In genomic region chr14:26841920-26842741, GRCh38 we compare ENCODE assay signal across 8 cellular contexts.
A peak's percentile ranks its signal among the peaks of the same experiment; 100 is the strongest.
DNase-seq lines count a peak whose midpoint lies in the region; ATAC-seq and TF ChIP-seq lines count a peak whose summit lies in the region.

No MANE protein-coding gene starts in this region.

- ATAC-seq in GM18505 (IDR thresholded peaks at IDR 0.05; ENCODE audit: unreplicated experiment): no peak
- ATAC-seq in stimulated activated naive CD8-positive, alpha-beta T cell treated with anti-CD3 and anti-CD28 coated beads, Interleukin-15, Interleukin-2, amounts not matched to agents 100 U/mL and 50 U/mL, for 24 hours: no peak
- no peak for ATAC-seq in HG03439 (IDR thresholded peaks at IDR 0.05; ENCODE audit: unreplicated experiment)

- TF ChIP-seq POLR2A in GM18505 (IDR thresholded peaks at IDR 0.05; ENCODE audit: borderline replicate concordance, extremely low read depth, insufficient read depth, insufficient read length): no peak

- H3K4me3 ChIP-seq in ACC112 (ENCODE audit: low read depth, low read length): peak overlapping the region; percentile 20; the same call in 1 of the 2 replicates

- H2AFZ ChIP-seq in ACC112 (ENCODE audit: low read length, unreplicated experiment): peak overlapping the region; percentile 55

- DNase-seq in LoVo (ENCODE audit: low spot score): peak; percentile 1
- peak; percentile 98 for DNase-seq in dedifferentiated amniotic fluid mesenchymal stem cell (ENCODE audit: extremely low spot score)
- peak; percentile 64 for DNase-seq in medulla oblongata (ENCODE audit: extremely low spot score)
- no peak for DNase-seq in activated CD8-positive, alpha-beta memory T cell treated with anti-CD3 and anti-CD28 coated beads for 24 hours
- DNase-seq in stimulated activated naive CD8-positive, alpha-beta T cell treated with anti-CD3 and anti-CD28 coated beads, Interleukin-15, Interleukin-2, amounts not matched to agents 100 U/mL and 50 U/mL, for 24 hours: no peak

- H3K4me1 ChIP-seq in ACC112 (ENCODE audit: control insufficient read depth, insufficient read depth, low read length, unreplicated experiment): peaks cover 38% of the 10 kb centered on the region

- H3K27me3 ChIP-seq in ACC112 (ENCODE audit: insufficient read depth, low read length): no peaks in the 10 kb centered on the region

- H3K36me3 ChIP-seq in ACC112 (ENCODE audit: insufficient read depth, low read length): no peaks in the 10 kb centered on the region

- no peaks in the 10 kb centered on the region for H3K79me2 ChIP-seq in ACC112 (ENCODE audit: control insufficient read depth, insufficient read depth, low read length, unreplicated experiment)

- peak overlapping the region; percentile 96 for H3K27ac ChIP-seq in ACC112 (ENCODE audit: low read depth, low read length)

Comparison
In these comparisons a context has a peak if more than half of its experiments do, and no peak if none do; other contexts are left out.
1. DNase-seq: peak in LoVo (single experiment), dedifferentiated amniotic fluid mesenchymal stem cell (single experiment) and medulla oblongata (single experiment); none in activated CD8-positive, alpha-beta memory T cell treated with anti-CD3 and anti-CD28 coated beads for 24 hours (single experiment) and stimulated activated naive CD8-positive, alpha-beta T cell treated with anti-CD3 and anti-CD28 coated beads, Interleukin-15, Interleukin-2, amounts not matched to agents 100 U/mL and 50 U/mL, for 24 hours (single experiment).